Comparison of ENCODE assay signal across 26 cellular contexts in genomic region chr10:125428054-125428453, GRCh38.
"Had no signal": no experiment of that assay in that cellular context is flagged by ENCODE, and none has a peak within 500 bp of the region (broad histone marks: within the 10 kb centered on the region; RNA-seq: fewer than 3 reads in every experiment).

No MANE protein-coding gene starts in this region.

- H3K4me3 ChIP-seq: K562, SJCRH30 had no signal

- DNase-seq: Kasumi-1; MM.1S; NCI-H1092 treated with DMSO at 0.1 percent for 48 hours; NCI-H1436; NCI-H187; NCI-H2029; NCI-H2081 treated with DMSO at 0.1 percent for 48 hours; NCI-H2171; NCI-H226; NCI-H446; NCI-H510A; NCI-H524 treated with DMSO at 0.1 percent for 48 hours; NCI-H69; NCI-H774; NK-92 treated with Interleukin-12 subunit alpha and Interleukin-12 subunit beta, amount 100 ng/mL, for 24 hours; PC-3; SHP77; SJCRH30 had no signal

- H3K4me3 Mint-ChIP-seq: IgD-negative memory B cell had no signal

- H3K27ac ChIP-seq: HL-60, KMS-11, RWPE1, SJCRH30 had no signal

- H3K4me1 Mint-ChIP-seq: IgD-negative memory B cell had no signal

- H3K27me3 ChIP-seq: SJCRH30 had no signal

- H3K36me3 ChIP-seq: SJCRH30 had no signal

- H3K4me1 ChIP-seq: SJCRH30 had no signal

- ATAC-seq: K562, Panc1, PC-3, SK-N-SH treated with all-trans-retinoic acid at 6 μM for 48 hours had no signal

- H3K9me3 ChIP-seq: SJCRH30 had no signal

- H3K36me3 Mint-ChIP-seq: IgD-negative memory B cell had no signal

- H3K27ac Mint-ChIP-seq: IgD-negative memory B cell had no signal

- FAIRE-seq: HTR-8/SVneo, K562 had no signal

- H3K9ac ChIP-seq: KMS-11 had no signal

- H3K4me2 ChIP-seq: KMS-11 had no signal
